Comparison of ENCODE assay signal across 10 cellular contexts in genomic region chr12:124516850-124517249, GRCh38. TPM values are rescaled to one million over a fixed set of nuclear protein-coding genes. Genes with fewer than 3 reads are reported as not detected.
DNase-seq lines count a peak whose midpoint lies in the region; ATAC-seq and TF ChIP-seq lines count a peak whose summit lies in the region.
"Had no signal": no experiment of that assay in that cellular context is flagged by ENCODE, and none has a peak within 500 bp of the region (broad histone marks: within the 10 kb centered on the region; RNA-seq: fewer than 3 reads in every experiment).

No MANE protein-coding gene starts in this region.

- H3K27ac ChIP-seq in ascending aorta = peak overlapping the region; percentile 91 to 97

- peaks cover 11% of the 10 kb centered on the region for H3K36me3 ChIP-seq in BE2C
- H3K36me3 ChIP-seq in ascending aorta = no peaks in the 10 kb centered on the region

- ATAC-seq in GM18858 (IDR thresholded peaks at IDR 0.05; ENCODE audit: unreplicated experiment) = no peak
- no peak for ATAC-seq in HG03135 (IDR thresholded peaks at IDR 0.05; ENCODE audit: unreplicated experiment)

- H3K27me3 ChIP-seq in BE2C = no peaks in the 10 kb centered on the region
- H3K27me3 ChIP-seq in ascending aorta = no peaks in the 10 kb centered on the region

- no peak for TF ChIP-seq CTCF in BE2C (IDR thresholded peaks at IDR 0.05; ENCODE audit: low read depth, low read length)
- TF ChIP-seq CTCF in ascending aorta (IDR thresholded peaks at IDR 0.05) = no peak
- no peak for TF ChIP-seq CTCF in foreskin fibroblast (IDR thresholded peaks at IDR 0.05; ENCODE audit: low read depth, low read length)
- no peak for TF ChIP-seq CTCF in retinal pigment epithelial cell (conservative IDR thresholded peaks at IDR 0.05; ENCODE audit: low read depth, low read length)

- DNase-seq in BE2C (no peak), ascending aorta (ENCODE audit: low spot score in 2 of 2) (no peak), foreskin fibroblast (no peak), retinal pigment epithelial cell (ENCODE audit: low read depth) (no peak), globus pallidus (ENCODE audit: low spot score) (no peak), cerebellar cortex (ENCODE audit: low spot score) (no peak)
- DNase-seq: activated CD4-positive, alpha-beta T cell treated with anti-CD3 and anti-CD28 coated beads for 4 hours; Caco-2 had no signal

- intact Hi-C loops in ascending aorta (cut with DNase I) = loop anchor here (1.0 to 5.0 kb wide), 4 partner anchors 18 to 250 kb away; no protein-coding TSS in a partner anchor

- H3K9me3 ChIP-seq in BE2C (no peaks in the 10 kb centered on the region), ascending aorta (no peaks in the 10 kb centered on the region)
- H3K9me3 ChIP-seq: Caco-2 had no signal

- H3K4me1 ChIP-seq in BE2C (peaks cover 37% of the 10 kb centered on the region), ascending aorta (peaks cover 42 to 70% of the 10 kb centered on the region in 2 donors)

- peak overlapping the region; percentile 73 for H3K4me3 ChIP-seq in BE2C (ENCODE audit: low read depth, low read length)
- peak overlapping the region; percentile 54 to 67 for H3K4me3 ChIP-seq in ascending aorta
- peak overlapping the region; percentile 58 to 61 for H3K4me3 ChIP-seq in foreskin fibroblast (ENCODE audit: low read depth in 1 of 2, low read length in 2 of 2)
- peak overlapping the region; percentile 87 for H3K4me3 ChIP-seq in retinal pigment epithelial cell (ENCODE audit: low read length)

RNA-seq across cellular contexts. Expression of gene NCOR2, which starts 50.6 kb away (rescaled TPM):
- polyA plus RNA-seq in BE2C (2012; ENCODE audit: insufficient read depth, insufficient read length, low read depth) = 138 TPM
- total RNA-seq in ascending aorta = 134 TPM
